25 cellular contexts compared by ENCODE assay signal in genomic region chr2:112960230-112960825, GRCh38. TPM values are rescaled to one million over a fixed set of nuclear protein-coding genes. Genes with fewer than 3 reads are reported as not detected.
DNase-seq lines count a peak whose midpoint lies in the region; ATAC-seq and TF ChIP-seq lines count a peak whose summit lies in the region.
"Had no signal": no experiment of that assay in that cellular context is flagged by ENCODE, and none has a peak within 500 bp of the region (broad histone marks: within the 10 kb centered on the region; RNA-seq: fewer than 3 reads in every experiment).

No MANE protein-coding gene starts in this region.

- H3K27ac ChIP-seq in H9 (ENCODE audit: insufficient read length, low read depth, low read length) (no peak overlapping the region), OCI-LY7 (ENCODE audit: low read depth, low read length, poor library complexity, severe bottlenecking) (no peak overlapping the region), neural progenitor cell (no peak overlapping the region)
- H3K27ac ChIP-seq: gastrocnemius medialis had no signal

- H2AFZ ChIP-seq in H9 (ENCODE audit: low read length), result no peak overlapping the region
- H2AFZ ChIP-seq in OCI-LY7 (ENCODE audit: low read length), result no peak overlapping the region
- H2AFZ ChIP-seq in neural progenitor cell (replicated peaks), result no peak overlapping the region

- H3K4me1 ChIP-seq in H9 (ENCODE audit: insufficient read depth, low read length), result no peaks in the 10 kb centered on the region
- no peaks in the 10 kb centered on the region for H3K4me1 ChIP-seq in OCI-LY7 (ENCODE audit: insufficient read depth, low read length, poor library complexity, severe bottlenecking)
- H3K4me1 ChIP-seq in neural progenitor cell, result no peaks in the 10 kb centered on the region
- H3K4me1 ChIP-seq: gastrocnemius medialis had no signal

- H3K36me3 ChIP-seq in OCI-LY7 (ENCODE audit: insufficient read depth, low read length) (no peaks in the 10 kb centered on the region), neural progenitor cell (no peaks in the 10 kb centered on the region)
- H3K36me3 ChIP-seq: gastrocnemius medialis had no signal

- no peak overlapping the region for H2BK12ac ChIP-seq in H9 (ENCODE audit: insufficient read length, low read depth, low read length)

- H3K27me3 ChIP-seq in H9 (ENCODE audit: insufficient read depth, low read length), result no peaks in the 10 kb centered on the region
- no peaks in the 10 kb centered on the region for H3K27me3 ChIP-seq in neural progenitor cell
- H3K27me3 ChIP-seq: gastrocnemius medialis had no signal

- BruUV-seq in OCI-LY7 (replicated peaks; lab: Mats Ljungman, UMichigan), result no TSS peak

- no peak overlapping the region for H2BK5ac ChIP-seq in H9 (ENCODE audit: insufficient read length, low read length)

- H3K79me1 ChIP-seq in H9 (ENCODE audit: insufficient read depth, low read depth, low read length, poor library complexity, severe bottlenecking), result no peaks in the 10 kb centered on the region

- no peak overlapping the region for H3K23ac ChIP-seq in H9 (ENCODE audit: insufficient read length, low read depth, low read length)

- POLR2A ChIA-PET in OCI-LY7 (lab: Charles Lee), result no interaction called here

- no peak overlapping the region for H2BK20ac ChIP-seq in H9 (ENCODE audit: low read depth, low read length, poor library complexity, severe bottlenecking)

- H3F3A ChIP-seq in neural progenitor cell (ENCODE audit: low read depth), result no peaks in the 10 kb centered on the region

- no peak overlapping the region for H3K4ac ChIP-seq in H9 (ENCODE audit: low read depth, low read length)

- H3K4me2 ChIP-seq in H9 (ENCODE audit: insufficient read depth, insufficient read length, low read length) (no peak overlapping the region), OCI-LY7 (ENCODE audit: low read length) (no peak overlapping the region), neural progenitor cell (no peak overlapping the region)
- H3K4me2 ChIP-seq: smooth muscle cell had no signal

- no peak overlapping the region for H3K14ac ChIP-seq in H9 (ENCODE audit: insufficient read depth, low read length)

- DNase-seq in H9 (peak; percentile 32), OCI-LY7 (ENCODE audit: low spot score) (no peak), epithelial cell of esophagus (ENCODE audit: low read depth) (no peak), neural progenitor cell (ENCODE audit: low spot score) (no peak), left ventricle myocardium superior (no peak), HPDE6-E6E7 (ENCODE audit: extremely low spot score) (no peak)
- no peak for DNase-seq in activated naive CD4-positive, alpha-beta T cell treated with anti-CD3 and anti-CD28 coated beads, Interleukin-2, amount 10 ng/mL, durations not matched to agents 7 days and 5 days
- DNase-seq: activated CD4-positive, alpha-beta T cell treated with anti-CD3 and anti-CD28 coated beads for 4 hours; activated CD8-positive, alpha-beta memory T cell treated with anti-CD3 and anti-CD28 coated beads, Interleukin-2, amount 10 ng/mL, durations not matched to agents 7 days and 5 days; anterior cingulate cortex; caudate nucleus; CD8-positive, alpha-beta T cell; DMS53; gastrocnemius medialis; hypothalamus; NCI-H187 treated with DMSO at 0.1 percent for 48 hours; NCI-H526 treated with DMSO at 0.1 percent for 48 hours; stimulated activated CD4-positive, alpha-beta T cell treated with anti-CD3 and anti-CD28 coated beads, Interleukin-2, amount 100 ng/mL, for 48 hours; stimulated activated naive CD4-positive, alpha-beta T cell treated with Interleukin-2 at 50 U/mL for 16 hours had no signal

- CTCF ChIA-PET in OCI-LY7 (lab: Charles Lee; ENCODE audit: unreplicated experiment), result no interaction called here
- CTCF ChIA-PET in activated naive CD4-positive, alpha-beta T cell treated with anti-CD3 and anti-CD28 coated beads, Interleukin-2, amount 10 ng/mL, durations not matched to agents 7 days and 5 days (lab: Charles Lee), result interaction anchor here (0.8 to 3.6 kb wide), 8 partner anchors 9 to 211 kb away, joined by 3 to 24 read pairs (median 4); partner anchors contain the start of gene IL36G

- H3K9me3 Mint-ChIP-seq in H9, result no peaks in the 10 kb centered on the region
- no peaks in the 10 kb centered on the region for H3K9me3 Mint-ChIP-seq in neural progenitor cell
- H3K9me3 Mint-ChIP-seq in activated naive CD4-positive, alpha-beta T cell treated with anti-CD3 and anti-CD28 coated beads, Interleukin-2, amount 10 ng/mL, durations not matched to agents 7 days and 5 days, result no peaks in the 10 kb centered on the region
- H3K9me3 Mint-ChIP-seq: activated naive CD4-positive, alpha-beta T cell treated with anti-CD3 and anti-CD28 coated beads, Interleukin-2, amount 50 U/mL, for 24 hours; CD8-positive, alpha-beta T cell had no signal

- no peak overlapping the region for H2BK15ac ChIP-seq in H9 (ENCODE audit: low read depth, low read length)

- no peaks in the 10 kb centered on the region for H3K9me3 ChIP-seq in H9 (ENCODE audit: control insufficient read depth, low read depth, low read length)
- H3K9me3 ChIP-seq in OCI-LY7 (ENCODE audit: low read length), result no peaks in the 10 kb centered on the region
- no peaks in the 10 kb centered on the region for H3K9me3 ChIP-seq in neural progenitor cell (ENCODE audit: low read depth)
- H3K9me3 ChIP-seq: gastrocnemius medialis had no signal

- H3K23me2 ChIP-seq in H9 (ENCODE audit: insufficient read length, low read depth, low read length, poor library complexity, severe bottlenecking), result no peaks in the 10 kb centered on the region

- ATAC-seq in left ventricle myocardium superior, result no peak
- ATAC-seq: activated CD8-positive, alpha-beta memory T cell treated with anti-CD3 and anti-CD28 coated beads, Interleukin-2, amount 10 ng/mL, durations not matched to agents 7 days and 5 days; CD8-positive, alpha-beta T cell; gastrocnemius medialis had no signal

- H3K4me3 Mint-ChIP-seq in H9, result no peak overlapping the region
- no peak overlapping the region for H3K4me3 Mint-ChIP-seq in neural progenitor cell
- H3K4me3 Mint-ChIP-seq in activated naive CD4-positive, alpha-beta T cell treated with anti-CD3 and anti-CD28 coated beads, Interleukin-2, amount 10 ng/mL, durations not matched to agents 7 days and 5 days, result no peak overlapping the region
- H3K4me3 Mint-ChIP-seq: activated CD8-positive, alpha-beta memory T cell treated with anti-CD3 and anti-CD28 coated beads, Interleukin-2, amount 10 ng/mL, durations not matched to agents 7 days and 5 days; activated naive CD4-positive, alpha-beta T cell treated with anti-CD3 and anti-CD28 coated beads, Interleukin-2, amount 50 U/mL, for 24 hours; CD8-positive, alpha-beta T cell had no signal

- H3K4me3 ChIP-seq in OCI-LY7 (ENCODE audit: low read depth, low read length, poor library complexity, severe bottlenecking) (no peak overlapping the region), epithelial cell of esophagus (ENCODE audit: low read length) (no peak overlapping the region), neural progenitor cell (no peak overlapping the region)
- H3K4me3 ChIP-seq: gastrocnemius medialis, lung, smooth muscle cell had no signal

- H3K9ac ChIP-seq in H9 (ENCODE audit: extremely low read depth, insufficient read length, low read length), result no peak overlapping the region
- no peak overlapping the region for H3K9ac ChIP-seq in neural progenitor cell

- TF ChIP-seq CTCF in H9 (conservative IDR thresholded peaks at IDR 0.05) (peak; percentile 52; the same call in 2 of the 3 replicates), OCI-LY7 (conservative IDR thresholded peaks at IDR 0.05; ENCODE audit: low read length) (0 out of 2 replicates have a peak, but pooled peaks have one; percentile 23), epithelial cell of esophagus (IDR thresholded peaks at IDR 0.05; ENCODE audit: insufficient read depth, low read depth, low read length, missing control alignments) (peak; percentile 32), neural progenitor cell (IDR thresholded peaks at IDR 0.05) (peak; percentile 30)

- no peak overlapping the region for H3K56ac ChIP-seq in H9 (ENCODE audit: insufficient read length, low read depth, low read length)

- no peak overlapping the region for H4K91ac ChIP-seq in H9 (ENCODE audit: insufficient read length, low read depth, low read length)

- no peak overlapping the region for H3K18ac ChIP-seq in H9 (ENCODE audit: insufficient read length, low read depth, low read length)

- H4K20me1 ChIP-seq in H9 (ENCODE audit: control insufficient read depth, insufficient read depth, insufficient read length) (no peaks in the 10 kb centered on the region), OCI-LY7 (ENCODE audit: insufficient read depth, low read length) (no peaks in the 10 kb centered on the region), neural progenitor cell (ENCODE audit: low read depth) (no peaks in the 10 kb centered on the region)

- no peak overlapping the region for H4K5ac ChIP-seq in H9 (ENCODE audit: insufficient read length, low read depth, low read length)

- H2BK120ac ChIP-seq in H9 (ENCODE audit: low read depth, low read length, poor library complexity, severe bottlenecking), result no peak overlapping the region

- no peak overlapping the region for H4K8ac ChIP-seq in H9 (replicated peaks; ENCODE audit: insufficient read length, low read depth, low read length)

- no peak overlapping the region for H3K27ac Mint-ChIP-seq in H9
- no peak overlapping the region for H3K27ac Mint-ChIP-seq in neural progenitor cell
- no peak overlapping the region for H3K27ac Mint-ChIP-seq in activated naive CD4-positive, alpha-beta T cell treated with anti-CD3 and anti-CD28 coated beads, Interleukin-2, amount 10 ng/mL, durations not matched to agents 7 days and 5 days
- H3K27ac Mint-ChIP-seq: activated CD8-positive, alpha-beta memory T cell treated with anti-CD3 and anti-CD28 coated beads, Interleukin-2, amount 10 ng/mL, durations not matched to agents 7 days and 5 days; activated naive CD4-positive, alpha-beta T cell treated with anti-CD3 and anti-CD28 coated beads, Interleukin-2, amount 50 U/mL, for 24 hours; CD8-positive, alpha-beta T cell had no signal

- no CpG with 5 or more reads among the region's 2 CpGs for WGBS in H9 (ENCODE audit: extremely low coverage, insufficient read length, low lambda C conversion rate)

- H3K36me3 Mint-ChIP-seq in H9 (ENCODE audit: insufficient read depth in 1 of 3, low read depth in 3 of 3) (no peaks in the 10 kb centered on the region), neural progenitor cell (no peaks in the 10 kb centered on the region)
- H3K36me3 Mint-ChIP-seq in activated naive CD4-positive, alpha-beta T cell treated with anti-CD3 and anti-CD28 coated beads, Interleukin-2, amount 10 ng/mL, durations not matched to agents 7 days and 5 days, result no peaks in the 10 kb centered on the region
- H3K36me3 Mint-ChIP-seq: activated CD8-positive, alpha-beta memory T cell treated with anti-CD3 and anti-CD28 coated beads, Interleukin-2, amount 10 ng/mL, durations not matched to agents 7 days and 5 days; activated naive CD4-positive, alpha-beta T cell treated with anti-CD3 and anti-CD28 coated beads, Interleukin-2, amount 50 U/mL, for 24 hours; CD8-positive, alpha-beta T cell had no signal

- H3T11ph ChIP-seq in H9 (ENCODE audit: low read length), result no peak overlapping the region

- H3K79me2 ChIP-seq in H9 (ENCODE audit: insufficient read depth, low read length) (no peaks in the 10 kb centered on the region), OCI-LY7 (ENCODE audit: insufficient read depth, low read depth, low read length) (no peaks in the 10 kb centered on the region), neural progenitor cell (ENCODE audit: low read depth) (no peaks in the 10 kb centered on the region)

- H2AK5ac ChIP-seq in H9 (ENCODE audit: insufficient read length, low read length), result no peak overlapping the region

- H3K27me3 Mint-ChIP-seq in H9 (ENCODE audit: low read depth) (peaks cover 3% of the 10 kb centered on the region; the same call in 1 of the 2 replicates), neural progenitor cell (ENCODE audit: insufficient read depth, low read depth) (peaks cover 3% of the 10 kb centered on the region)
- no peaks in the 10 kb centered on the region for H3K27me3 Mint-ChIP-seq in activated naive CD4-positive, alpha-beta T cell treated with anti-CD3 and anti-CD28 coated beads, Interleukin-2, amount 10 ng/mL, durations not matched to agents 7 days and 5 days
- H3K27me3 Mint-ChIP-seq: activated naive CD4-positive, alpha-beta T cell treated with anti-CD3 and anti-CD28 coated beads, Interleukin-2, amount 50 U/mL, for 24 hours had no signal

- H3K4me1 Mint-ChIP-seq in H9 (no peaks in the 10 kb centered on the region), neural progenitor cell (no peaks in the 10 kb centered on the region)
- no peaks in the 10 kb centered on the region for H3K4me1 Mint-ChIP-seq in activated naive CD4-positive, alpha-beta T cell treated with anti-CD3 and anti-CD28 coated beads, Interleukin-2, amount 10 ng/mL, durations not matched to agents 7 days and 5 days
- H3K4me1 Mint-ChIP-seq: activated CD8-positive, alpha-beta memory T cell treated with anti-CD3 and anti-CD28 coated beads, Interleukin-2, amount 10 ng/mL, durations not matched to agents 7 days and 5 days; activated naive CD4-positive, alpha-beta T cell treated with anti-CD3 and anti-CD28 coated beads, Interleukin-2, amount 50 U/mL, for 24 hours had no signal

- no peaks in the 10 kb centered on the region for H3K9me2 ChIP-seq in OCI-LY7 (ENCODE audit: insufficient read depth, low read length)

- intact Hi-C loops in OCI-LY7 (cut with micrococcal nuclease; ENCODE audit: unreplicated experiment) (no loop called here), left ventricle myocardium superior (cut with micrococcal nuclease) (no loop called here)

RNA-seq across cellular contexts. Expression of gene IL36G, which starts 17.5 kb away (rescaled TPM):
- not detected in 2 replicates for total RNA-seq in H9 (2021)
- not detected in 2 replicates for total RNA-seq in OCI-LY7 (2014; rRNA removed; shearing (Covaris generic))
- not detected in 2 replicates for total RNA-seq in OCI-LY7 (2022)
- total RNA-seq in neural progenitor cell (ENCODE audit: low replicate concordance), result 0.59 and 1.3 TPM in 2 replicates
- total RNA-seq in left ventricle myocardium superior, result not detected
- total RNA-seq: activated CD8-positive, alpha-beta memory T cell treated with anti-CD3 and anti-CD28 coated beads, Interleukin-2, amount 10 ng/mL, durations not matched to agents 7 days and 5 days; CD8-positive, alpha-beta T cell; dermis microvascular lymphatic vessel endothelial cell; endothelial cell of umbilical vein; gastrocnemius medialis; kidney epithelial cell had no signal

RNA-seq across cellular contexts. Expression of gene IL36A, which starts 44.9 kb away (rescaled TPM):
- total RNA-seq in H9 (2021), result not detected in 2 replicates
- not detected in 2 replicates for total RNA-seq in OCI-LY7 (2014; rRNA removed; shearing (Covaris generic))
- not detected in 2 replicates for total RNA-seq in OCI-LY7 (2022)
- not detected in 2 replicates for total RNA-seq in neural progenitor cell (ENCODE audit: low replicate concordance)
- total RNA-seq in left ventricle myocardium superior, result not detected
- total RNA-seq: dermis microvascular lymphatic vessel endothelial cell, endothelial cell of umbilical vein, gastrocnemius medialis, kidney epithelial cell, lung, smooth muscle cell had no signal

RNA-seq across cellular contexts. Expression of gene IL37, which starts 49.4 kb away (rescaled TPM):
- 0.55 TPM in 1 of 2 replicates, not detected in the other for total RNA-seq in H9 (2021)
- total RNA-seq in OCI-LY7 (2014; rRNA removed; shearing (Covaris generic)), result not detected in 2 replicates
- total RNA-seq in OCI-LY7 (2022), result 0.63 TPM in 1 of 2 replicates, not detected in the other
- 0.93 TPM in 1 of 2 replicates, not detected in the other for total RNA-seq in neural progenitor cell (ENCODE audit: low replicate concordance)
- total RNA-seq in left ventricle myocardium superior, result not detected
- total RNA-seq: activated CD8-positive, alpha-beta memory T cell treated with anti-CD3 and anti-CD28 coated beads, Interleukin-2, amount 10 ng/mL, durations not matched to agents 7 days and 5 days; CD8-positive, alpha-beta T cell; dermis microvascular lymphatic vessel endothelial cell; endothelial cell of umbilical vein; gastrocnemius medialis; kidney epithelial cell; lung; smooth muscle cell had no signal
